Comparison of ENCODE assay signal across 19 cellular contexts in genomic region chr15:91980502-91981267, GRCh38.
"Had no signal": no experiment of that assay in that cellular context is flagged by ENCODE, and none has a peak within 500 bp of the region (broad histone marks: within the 10 kb centered on the region; RNA-seq: fewer than 3 reads in every experiment).

No MANE protein-coding gene starts in this region.

- H3K27ac Mint-ChIP-seq: activated naive CD8-positive, alpha-beta T cell treated with anti-CD3 and anti-CD28 coated beads, Interleukin-2, amount 10 ng/mL, durations not matched to agents 7 days and 5 days; activated T-helper 1 cell treated with anti-CD3 and anti-CD28 coated beads, Interleukin-12 subunit alpha, Interleukin-12 subunit beta, Interleukin-2, Interleukin-4 antibody, amounts not matched to agents 30 ng/mL and 10 ng/mL and 1 ng/mL, durations not matched to agents 14 hours and 24 hours and 36 hours; memory B cell; natural killer cell; stimulated activated naive B cell treated with anti-CD40 and anti-IgM and Interleukin-4, amounts not matched to agents 10 μg/mL and 1 μg/mL and 100 μg/mL, for 72 hours had no signal

- FAIRE-seq: endometrium, kidney, pancreas had no signal

- H3K9me3 ChIP-seq: mucosa of descending colon, neutrophil, pancreas had no signal

- DNase-seq: activated CD4-positive, alpha-beta T cell treated with anti-CD3 and anti-CD28 coated beads for 1 hour; activated naive CD4-positive, alpha-beta T cell; activated naive CD8-positive, alpha-beta T cell treated with anti-CD3 and anti-CD28 coated beads, Interleukin-2, amount 10 ng/mL, durations not matched to agents 7 days and 5 days; activated T-cell treated with anti-CD3 and anti-CD28 coated beads for 4 hours; brain microvascular endothelial cell; cortex of kidney; erythroblast; foreskin melanocyte; kidney; mucosa of descending colon; natural killer cell; pancreas; stimulated activated naive B cell treated with anti-CD40 and anti-IgM and Interleukin-4, amounts not matched to agents 10 μg/mL and 1 μg/mL and 100 μg/mL, for 72 hours; T-helper 2 cell; WERI-Rb-1 had no signal

- ATAC-seq: mucosa of descending colon; natural killer cell; pancreas; stimulated activated naive B cell treated with anti-CD40 and anti-IgM and Interleukin-4, amounts not matched to agents 10 μg/mL and 1 μg/mL and 100 μg/mL, for 72 hours had no signal

- H3K4me1 Mint-ChIP-seq: memory B cell; stimulated activated naive B cell treated with anti-CD40 and anti-IgM and Interleukin-4, amounts not matched to agents 10 μg/mL and 1 μg/mL and 100 μg/mL, for 72 hours had no signal

- H3K4me3 ChIP-seq: mucosa of descending colon, pancreas had no signal

- H3K27me3 Mint-ChIP-seq: activated naive CD8-positive, alpha-beta T cell treated with anti-CD3 and anti-CD28 coated beads, Interleukin-2, amount 10 ng/mL, durations not matched to agents 7 days and 5 days had no signal

- H3K4me3 Mint-ChIP-seq: activated naive CD8-positive, alpha-beta T cell treated with anti-CD3 and anti-CD28 coated beads, Interleukin-2, amount 10 ng/mL, durations not matched to agents 7 days and 5 days; activated T-helper 1 cell treated with anti-CD3 and anti-CD28 coated beads, Interleukin-12 subunit alpha, Interleukin-12 subunit beta, Interleukin-2, Interleukin-4 antibody, amounts not matched to agents 30 ng/mL and 10 ng/mL and 1 ng/mL, durations not matched to agents 14 hours and 24 hours and 36 hours; memory B cell; natural killer cell; stimulated activated naive B cell treated with anti-CD40 and anti-IgM and Interleukin-4, amounts not matched to agents 10 μg/mL and 1 μg/mL and 100 μg/mL, for 72 hours had no signal

- H3K36me3 Mint-ChIP-seq: activated naive CD8-positive, alpha-beta T cell treated with anti-CD3 and anti-CD28 coated beads, Interleukin-2, amount 10 ng/mL, durations not matched to agents 7 days and 5 days; memory B cell; natural killer cell; stimulated activated naive B cell treated with anti-CD40 and anti-IgM and Interleukin-4, amounts not matched to agents 10 μg/mL and 1 μg/mL and 100 μg/mL, for 72 hours had no signal

- H3K9me3 Mint-ChIP-seq: activated naive CD8-positive, alpha-beta T cell treated with anti-CD3 and anti-CD28 coated beads, Interleukin-2, amount 10 ng/mL, durations not matched to agents 7 days and 5 days; activated T-helper 1 cell treated with anti-CD3 and anti-CD28 coated beads, Interleukin-12 subunit alpha, Interleukin-12 subunit beta, Interleukin-2, Interleukin-4 antibody, amounts not matched to agents 30 ng/mL and 10 ng/mL and 1 ng/mL, durations not matched to agents 14 hours and 24 hours and 36 hours; memory B cell; natural killer cell; stimulated activated naive B cell treated with anti-CD40 and anti-IgM and Interleukin-4, amounts not matched to agents 10 μg/mL and 1 μg/mL and 100 μg/mL, for 72 hours had no signal

- H3K4me1 ChIP-seq: pancreas had no signal

- H3K27ac ChIP-seq: brain microvascular endothelial cell, neutrophil, pancreas, WERI-Rb-1 had no signal

- H3K36me3 ChIP-seq: brain microvascular endothelial cell, neutrophil, pancreas, WERI-Rb-1 had no signal

- H3K27me3 ChIP-seq: brain microvascular endothelial cell, neutrophil, pancreas had no signal
